In the genomic region with DNA sequence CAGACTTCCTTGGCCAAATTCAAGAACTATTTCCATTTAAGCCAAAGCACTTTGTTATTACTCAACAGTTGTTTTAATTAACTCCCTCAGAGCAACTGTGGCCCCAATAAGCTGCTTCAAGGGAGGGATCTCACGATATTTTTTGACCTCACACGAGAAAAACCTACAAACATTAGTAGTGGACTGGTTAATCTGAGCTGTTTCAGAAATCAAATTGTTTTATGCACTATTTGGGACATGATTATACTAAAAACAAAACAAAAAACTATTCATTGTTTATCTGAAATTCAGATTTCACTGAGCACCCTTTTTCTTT, we compare ENCODE assay signal across 10 cellular contexts.
A peak's percentile ranks its signal among the peaks of the same experiment; 100 is the strongest.
DNase-seq lines count a peak whose midpoint lies in the region; ATAC-seq, FAIRE-seq and TF ChIP-seq lines count a peak whose summit lies in the region.
"Had no signal": no experiment of that assay in that cellular context is flagged by ENCODE, and none has a peak within 500 bp of the region (broad histone marks: within the 10 kb centered on the region; RNA-seq: fewer than 3 reads in every experiment).

No MANE protein-coding gene starts in this region.

- peaks cover 11% of the 10 kb centered on the region; the same call in 1 of the 2 replicates for H3K4me1 ChIP-seq in HUES48 (ENCODE audit: control insufficient read depth, insufficient read depth, low read length)
- no peaks in the 10 kb centered on the region for H3K4me1 ChIP-seq in endodermal cell (ENCODE audit: control insufficient read depth, insufficient read depth, low read length)
- H3K4me1 ChIP-seq in osteoblast (ENCODE audit: insufficient read depth, low read length), result peaks cover 3% of the 10 kb centered on the region
- H3K4me1 ChIP-seq in pancreas, result no peaks in the 10 kb centered on the region

- H3K9me3 ChIP-seq in HUES48 (ENCODE audit: control insufficient read depth, insufficient read depth, low read length), result no peaks in the 10 kb centered on the region
- no peaks in the 10 kb centered on the region for H3K9me3 ChIP-seq in endodermal cell (ENCODE audit: control insufficient read depth, low read length)
- H3K9me3 ChIP-seq in osteoblast (ENCODE audit: low read depth, low read length), result no peaks in the 10 kb centered on the region
- H3K9me3 ChIP-seq in pancreas, result no peaks in the 10 kb centered on the region

- WGBS in endodermal cell (ENCODE audit: insufficient coverage in 1 of 2, insufficient read length in 1 of 2), 2 experiments, result 41% methylated on average over 2 of the region's 2 CpGs; no CpG with 5 or more reads in 1 of the 2 experiments
- WGBS in pancreas, 2 donors, result 51 to 63% methylated on average over 2 of the region's 2 CpGs

- H3K4me3 ChIP-seq in HUES48 (ENCODE audit: low read depth, low read length), result peak overlapping the region; percentile 71
- H3K4me3 ChIP-seq in endodermal cell (ENCODE audit: low read length), result peak overlapping the region; percentile 84
- peak overlapping the region; percentile 69 for H3K4me3 ChIP-seq in osteoblast (ENCODE audit: insufficient read depth, low read length)
- no peak overlapping the region for H3K4me3 ChIP-seq in pancreas

- H3K4me3 Mint-ChIP-seq in Calu3 (ENCODE audit: low read depth, unreplicated experiment) (peak overlapping the region; percentile 74), endodermal cell (peak overlapping the region; percentile 72)

- H3K27me3 ChIP-seq in HUES48 (ENCODE audit: control insufficient read depth, insufficient read depth, low read length) (peaks cover 24% of the 10 kb centered on the region), endodermal cell (ENCODE audit: control insufficient read depth, insufficient read depth, low read length, poor library complexity, severe bottlenecking) (peaks cover 21% of the 10 kb centered on the region), osteoblast (ENCODE audit: insufficient read depth, low read length) (no peaks in the 10 kb centered on the region), pancreas (peaks cover 0 to 6% (median 2%) of the 10 kb centered on the region in 4 donors)

- H3K36me3 Mint-ChIP-seq in Calu3 (ENCODE audit: insufficient read depth, unreplicated experiment) (peaks cover 12% of the 10 kb centered on the region), endodermal cell (ENCODE audit: low read depth) (no peaks in the 10 kb centered on the region)
- H3K36me3 Mint-ChIP-seq: activated CD4-positive, alpha-beta memory T cell treated with anti-CD3 and anti-CD28 coated beads for 36 hours had no signal

- CTCF ChIA-PET in Calu3 (lab: Charles Lee), result no interaction called here

- H2AFZ ChIP-seq in osteoblast (ENCODE audit: low read length), result peak overlapping the region; percentile 80

- H3K79me2 ChIP-seq in osteoblast (ENCODE audit: insufficient read depth, low read length), result no peaks in the 10 kb centered on the region

- intact Hi-C loops in Calu3 (cut with micrococcal nuclease; ENCODE audit: unreplicated experiment) (loop anchor here (5.0 kb wide), 1 partner anchor 90 kb away; no protein-coding TSS in a partner anchor), pancreas (cut with DNase I) (no loop called here), Right ventricle myocardium superior (cut with DNase I) (no loop called here)

- no peaks in the 10 kb centered on the region for H4K20me1 ChIP-seq in osteoblast (ENCODE audit: insufficient read depth, low read length)

- no peaks in the 10 kb centered on the region for H3K36me3 ChIP-seq in HUES48 (ENCODE audit: control insufficient read depth, insufficient read depth, low read length)
- H3K36me3 ChIP-seq in endodermal cell (ENCODE audit: control insufficient read depth, insufficient read depth, low read length), result no peaks in the 10 kb centered on the region
- no peaks in the 10 kb centered on the region for H3K36me3 ChIP-seq in osteoblast (ENCODE audit: insufficient read depth, low read length)
- H3K36me3 ChIP-seq in pancreas, result no peaks in the 10 kb centered on the region

- ATAC-seq in pancreas, result no peak
- ATAC-seq in GM21360 (IDR thresholded peaks at IDR 0.05; ENCODE audit: unreplicated experiment), result no peak
- ATAC-seq in Right ventricle myocardium superior (ENCODE audit: poor library complexity), result no peak

- TF ChIP-seq CTCF in Calu3 (IDR thresholded peaks at IDR 0.05; ENCODE audit: unreplicated experiment), result no peak
- no peak for TF ChIP-seq CTCF in endodermal cell (conservative IDR thresholded peaks at IDR 0.05)
- no peak for TF ChIP-seq CTCF in osteoblast (IDR thresholded peaks at IDR 0.05; ENCODE audit: extremely low read depth, low read depth, low read length)
- no peak for TF ChIP-seq CTCF in pancreas (IDR thresholded peaks at IDR 0.05)

- DNase-seq in Calu3 (no peak), endodermal cell (no peak), osteoblast (ENCODE audit: insufficient read length, low spot score, missing footprints) (no peak), pancreas (no peak), LoVo (ENCODE audit: low spot score) (no peak), Right ventricle myocardium superior (no peak)

- H3K9me3 Mint-ChIP-seq in Calu3 (ENCODE audit: low read depth, unreplicated experiment) (no peaks in the 10 kb centered on the region), endodermal cell (no peaks in the 10 kb centered on the region)
- H3K9me3 Mint-ChIP-seq: activated CD4-positive, alpha-beta memory T cell treated with anti-CD3 and anti-CD28 coated beads for 36 hours had no signal

- H3K27me3 Mint-ChIP-seq in Calu3 (ENCODE audit: unreplicated experiment), result peaks cover 11% of the 10 kb centered on the region
- peaks cover 25% of the 10 kb centered on the region for H3K27me3 Mint-ChIP-seq in endodermal cell (ENCODE audit: insufficient read depth)

- H3K9ac ChIP-seq in HUES48 (ENCODE audit: low read depth, low read length) (no peak overlapping the region), endodermal cell (ENCODE audit: extremely low read depth, low read length, poor library complexity, severe bottlenecking) (no peak overlapping the region)

- no peak for FAIRE-seq in pancreas (lab: Jason Lieb, UNC)
- FAIRE-seq: colon had no signal

- H3K27ac ChIP-seq in HUES48 (ENCODE audit: low read depth, low read length) (no peak overlapping the region), endodermal cell (ENCODE audit: low read depth, low read length) (no peak overlapping the region), osteoblast (ENCODE audit: low read depth, low read length) (no peak overlapping the region), pancreas (no peak overlapping the region)

- no peak overlapping the region for H3K27ac Mint-ChIP-seq in Calu3 (ENCODE audit: unreplicated experiment)
- H3K27ac Mint-ChIP-seq in endodermal cell, result no peak overlapping the region
- H3K27ac Mint-ChIP-seq: activated CD4-positive, alpha-beta memory T cell treated with anti-CD3 and anti-CD28 coated beads for 36 hours had no signal

- BruUV-seq in Calu3 (replicated peaks; lab: Mats Ljungman, UMichigan), result no TSS peak

- peaks cover 9% of the 10 kb centered on the region for H3K4me1 Mint-ChIP-seq in Calu3 (ENCODE audit: low read depth, unreplicated experiment)
- peaks cover 4% of the 10 kb centered on the region for H3K4me1 Mint-ChIP-seq in endodermal cell

- peak overlapping the region; percentile 90 for H3K4me2 ChIP-seq in osteoblast (ENCODE audit: insufficient read depth, low read length)

Comparison
In these comparisons a context has a peak if more than half of its experiments do, and no peak if none do; other contexts are left out.
1. H3K4me3 ChIP-seq: peak in HUES48 (single experiment), endodermal cell (single experiment) and osteoblast (single experiment); none in pancreas (0 of 4).